Comparison of ENCODE assay signal across 22 cellular contexts in genomic region chr10:82071231-82071630, GRCh38.
"Had no signal": no experiment of that assay in that cellular context is flagged by ENCODE, and none has a peak within 500 bp of the region (broad histone marks: within the 10 kb centered on the region; RNA-seq: fewer than 3 reads in every experiment).

No MANE protein-coding gene starts in this region.

- H3K27me3 ChIP-seq: foreskin keratinocyte, tibial artery had no signal

- H2AFZ ChIP-seq: parathyroid adenoma had no signal

- H3K79me2 ChIP-seq: parathyroid adenoma had no signal

- H3K27ac Mint-ChIP-seq: activated B cell treated with CpG ODN at 0.5 μM for 24 hours; activated CD4-positive, alpha-beta T cell treated with anti-CD3 and anti-CD28 coated beads for 36 hours; activated naive CD8-positive, alpha-beta T cell treated with anti-CD3 and anti-CD28 coated beads for 36 hours; nephron progenitor cell; stimulated activated naive CD8-positive, alpha-beta T cell treated with anti-CD3 and anti-CD28 coated beads, Interleukin-15, amount 100 ng/mL, for 72 hours had no signal

- H3K4me3 ChIP-seq: lower lobe of right lung, mucosa of descending colon, tibial artery had no signal

- ATAC-seq: activated CD4-positive, alpha-beta T cell treated with anti-CD3 and anti-CD28 coated beads for 36 hours; foreskin keratinocyte; lower lobe of right lung; mucosa of descending colon; right cardiac atrium; stimulated activated naive CD8-positive, alpha-beta T cell treated with anti-CD3 and anti-CD28 coated beads, Interleukin-15, amount 100 ng/mL, for 72 hours had no signal

- H3K4me1 ChIP-seq: foreskin keratinocyte, lower lobe of right lung, parathyroid adenoma, tibial artery had no signal

- DNase-seq: activated B cell treated with CpG ODN at 0.5 μM for 24 hours; activated CD4-positive, alpha-beta T cell treated with anti-CD3 and anti-CD28 coated beads for 36 hours; activated CD4-positive, alpha-beta T cell treated with anti-CD3 and anti-CD28 coated beads, Interleukin-2, amount 50 U/mL, for 4 hours; activated naive CD4-positive, alpha-beta T cell treated with Interleukin-2 at 50 U/mL for 16 hours; activated naive CD8-positive, alpha-beta T cell treated with anti-CD3 and anti-CD28 coated beads for 36 hours; activated T-cell treated with anti-CD3 and anti-CD28 coated beads, Interleukin-2, amount 50 U/mL, for 48 hours; effector memory CD4-positive, alpha-beta T cell; foreskin keratinocyte; kidney; lower lobe of right lung; mesendoderm; mucosa of descending colon; nephron progenitor cell; nucleus accumbens; right cardiac atrium; stimulated activated CD4-positive, alpha-beta T cell treated with anti-CD3 and anti-CD28 coated beads, Interleukin-4, amount 100 ng/mL, for 4 hours; stimulated activated naive CD8-positive, alpha-beta T cell treated with anti-CD3 and anti-CD28 coated beads, Interleukin-15, amount 100 ng/mL, for 72 hours; tibial artery had no signal

- H3K27me3 Mint-ChIP-seq: activated B cell treated with CpG ODN at 0.5 μM for 24 hours; activated CD4-positive, alpha-beta T cell treated with anti-CD3 and anti-CD28 coated beads for 36 hours; activated naive CD8-positive, alpha-beta T cell treated with anti-CD3 and anti-CD28 coated beads for 36 hours; central memory CD8-positive, alpha-beta T cell; stimulated activated naive CD8-positive, alpha-beta T cell treated with anti-CD3 and anti-CD28 coated beads, Interleukin-15, amount 100 ng/mL, for 72 hours had no signal

- H3K9me3 Mint-ChIP-seq: nephron progenitor cell had no signal

- H3K36me3 ChIP-seq: lower lobe of right lung, tibial artery had no signal

- H3K9me3 ChIP-seq: lower lobe of right lung, tibial artery had no signal

- H3K36me3 Mint-ChIP-seq: activated naive CD8-positive, alpha-beta T cell treated with anti-CD3 and anti-CD28 coated beads for 36 hours had no signal

- H3K27ac ChIP-seq: foreskin keratinocyte, lower lobe of right lung, parathyroid adenoma, tibial artery had no signal

- H3K4me3 Mint-ChIP-seq: activated B cell treated with CpG ODN at 0.5 μM for 24 hours; activated CD4-positive, alpha-beta T cell treated with anti-CD3 and anti-CD28 coated beads for 36 hours; activated naive CD8-positive, alpha-beta T cell treated with anti-CD3 and anti-CD28 coated beads for 36 hours; central memory CD8-positive, alpha-beta T cell; nephron progenitor cell; stimulated activated naive CD8-positive, alpha-beta T cell treated with anti-CD3 and anti-CD28 coated beads, Interleukin-15, amount 100 ng/mL, for 72 hours had no signal

- FAIRE-seq: astrocyte, colon, kidney had no signal

- H3K9ac ChIP-seq: parathyroid adenoma had no signal

- H3K4me1 Mint-ChIP-seq: activated B cell treated with CpG ODN at 0.5 μM for 24 hours; activated CD4-positive, alpha-beta T cell treated with anti-CD3 and anti-CD28 coated beads for 36 hours; activated naive CD8-positive, alpha-beta T cell treated with anti-CD3 and anti-CD28 coated beads for 36 hours; central memory CD8-positive, alpha-beta T cell; stimulated activated naive CD8-positive, alpha-beta T cell treated with anti-CD3 and anti-CD28 coated beads, Interleukin-15, amount 100 ng/mL, for 72 hours had no signal
